In the genomic region with DNA sequence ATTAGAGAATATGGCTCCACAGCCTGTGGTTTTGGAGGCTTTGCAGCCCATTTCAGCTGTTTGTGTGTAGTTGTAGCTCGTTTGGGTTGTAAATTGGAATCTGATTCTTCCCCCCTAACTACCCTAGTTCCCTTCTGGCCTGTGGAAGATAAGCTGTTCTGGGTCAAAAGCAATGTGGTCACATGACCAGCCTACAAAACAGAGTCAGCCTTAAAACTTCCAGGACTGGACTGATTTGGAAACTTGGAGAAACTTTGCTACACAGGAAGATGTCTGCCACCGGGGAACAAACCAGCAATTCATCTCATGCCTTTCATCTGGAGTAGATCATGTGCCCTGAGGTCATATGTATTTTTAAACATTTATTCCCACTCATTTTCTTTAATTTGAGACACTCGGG, we compare ENCODE assay signal across 14 cellular contexts.
DNase-seq lines count a peak whose midpoint lies in the region; ATAC-seq and TF ChIP-seq lines count a peak whose summit lies in the region.
"Had no signal": no experiment of that assay in that cellular context is flagged by ENCODE, and none has a peak within 500 bp of the region (broad histone marks: within the 10 kb centered on the region; RNA-seq: fewer than 3 reads in every experiment).

No MANE protein-coding gene starts in this region.

- no peak overlapping the region for H3K9ac ChIP-seq in SK-N-SH

- no peaks in the 10 kb centered on the region for H3K9me2 ChIP-seq in SK-N-SH

- no peaks in the 10 kb centered on the region for H3F3A ChIP-seq in SK-N-SH (replicated peaks; ENCODE audit: insufficient read depth)

- ATAC-seq in SK-N-SH treated with all-trans-retinoic acid at 6 μM for 48 hours: no peak
- no peak for ATAC-seq in GM19395 (IDR thresholded peaks at IDR 0.05; ENCODE audit: unreplicated experiment)
- ATAC-seq: T-helper 17 cell had no signal

- H3K27ac ChIP-seq in SK-N-SH (ENCODE audit: low read depth in 2 of 2, low read length in 1 of 2) (no peak overlapping the region), uterus (peak overlapping the region; percentile 44 to 56)
- H3K27ac ChIP-seq: dorsolateral prefrontal cortex had no signal

- H3K4me3 ChIP-seq in SK-N-SH (ENCODE audit: low read depth in 2 of 2, low read length in 1 of 2) (no peak overlapping the region), fibroblast of villous mesenchyme (ENCODE audit: low read depth, low read length) (no peak overlapping the region), uterus (no peak overlapping the region)
- H3K4me3 ChIP-seq: dorsolateral prefrontal cortex had no signal

- H3K36me3 ChIP-seq in SK-N-SH (replicated peaks in 1 of 2; ENCODE audit: control insufficient read depth in 1 of 2, insufficient read depth in 2 of 2, low read length in 1 of 2) (no peaks in the 10 kb centered on the region), uterus (no peaks in the 10 kb centered on the region)

- H4K20me1 ChIP-seq in SK-N-SH (ENCODE audit: insufficient read depth): no peaks in the 10 kb centered on the region

- TF ChIP-seq RAD21 in SK-N-SH (IDR thresholded peaks at IDR 0.05; ENCODE audit: low read length): no peak

- no peak overlapping the region for H3K4me2 ChIP-seq in SK-N-SH

- H2AFZ ChIP-seq in SK-N-SH (ENCODE audit: low read depth): no peak overlapping the region

- CTCF ChIA-PET in SK-N-SH (lab: Yijun Ruan, JAX): interaction anchor here (0.8 to 1.5 kb wide), 3 partner anchors 10 to 82 kb away, joined by 3 to 4 read pairs (median 4); no protein-coding TSS in a partner anchor

- TF ChIP-seq CTCF in SK-N-SH (IDR thresholded peaks at IDR 0.05) (no peak), fibroblast of villous mesenchyme (IDR thresholded peaks at IDR 0.05; ENCODE audit: insufficient read depth, low read depth, low read length) (no peak), uterus (IDR thresholded peaks at IDR 0.05) (no peak)

- POLR2A ChIA-PET in SK-N-SH (lab: Yijun Ruan, JAX): no interaction called here

- H3K79me2 ChIP-seq in SK-N-SH (ENCODE audit: insufficient read depth): no peaks in the 10 kb centered on the region

- H3K27me3 ChIP-seq in SK-N-SH (ENCODE audit: insufficient read depth) (no peaks in the 10 kb centered on the region), uterus (no peaks in the 10 kb centered on the region)
- H3K27me3 ChIP-seq: dorsolateral prefrontal cortex had no signal

- H3K9me3 ChIP-seq in SK-N-SH (no peaks in the 10 kb centered on the region), uterus (no peaks in the 10 kb centered on the region)

- no peak for TF ChIP-seq EP300 in SK-N-SH (IDR thresholded peaks at IDR 0.05; ENCODE audit: borderline replicate concordance in 1 of 2, low read depth in 1 of 2, low read length in 1 of 2)

- TF ChIP-seq POLR2A in uterus (IDR thresholded peaks at IDR 0.05): no peak

- intact Hi-C loops in uterus (cut with DNase I; ENCODE audit: low total_unique reads): no loop called here

- DNase-seq in SK-N-SH (no peak), fibroblast of villous mesenchyme (ENCODE audit: low read depth) (peak; percentile 85), myocyte (ENCODE audit: low read depth) (peak; percentile 42), uterus (peak in 1 of 2 donors; percentile 34)
- DNase-seq in stimulated activated CD4-positive, alpha-beta T cell treated with anti-CD3 and anti-CD28 coated beads, Interleukin-15, amount 100 ng/mL, for 24 hours: no peak
- no peak for DNase-seq in activated CD4-positive, alpha-beta T cell treated with anti-CD3 and anti-CD28 coated beads for 1 hour
- DNase-seq: 8988T; dorsolateral prefrontal cortex; IMR-90; naive B cell; stimulated activated CD4-positive, alpha-beta T cell treated with anti-CD3 and anti-CD28 coated beads, Interleukin-2, amount 100 ng/mL, for 24 hours; T-helper 17 cell had no signal

- 44% methylated on average over 3 of the region's 3 CpGs for WGBS in SK-N-SH (ENCODE audit: low lambda C conversion rate)

- H3K4me1 ChIP-seq in SK-N-SH (ENCODE audit: control insufficient read depth in 1 of 2, insufficient read depth in 2 of 2, low read depth in 1 of 2, low read length in 1 of 2) (peaks cover 0 to 6% of the 10 kb centered on the region in 2 experiments; a peak in 3 of 4 replicates), uterus (peaks cover 0 to 17% of the 10 kb centered on the region in 2 donors)

TF ChIP-seq in SK-N-SH treated with all-trans-retinoic acid at 6 μM for 48 hours, 23 proteins besides CTCF, POLR2A, EP300 and RAD21:
- TF ChIP-seq TCF4 (CRISPR knock-in tag; IDR thresholded peaks at IDR 0.05; ENCODE audit: borderline replicate concordance) (no peak), ISL1 (CRISPR knock-in tag; IDR thresholded peaks at IDR 0.05) (0 out of 2 replicates have a peak, but pooled peaks have one; percentile 9)
TF ChIP-seq in SK-N-SH treated with all-trans-retinoic acid at 6 μM for 48 hours: peak in this region for 1.

TF ChIP-seq in SK-N-SH, 30 proteins besides CTCF, POLR2A, EP300 and RAD21:
- TF ChIP-seq EZH2phosphoT487 (IDR thresholded peaks at IDR 0.05; ENCODE audit: borderline replicate concordance, low read depth) (no peak), RFX5 (IDR thresholded peaks at IDR 0.05; ENCODE audit: low read length) (no peak), SIN3A (IDR thresholded peaks at IDR 0.05; ENCODE audit: borderline replicate concordance, low read depth, low read length) (no peak), YY1 (IDR thresholded peaks at IDR 0.05; ENCODE audit: low read depth) (no peak), TCF12 (IDR thresholded peaks at IDR 0.05) (no peak), USF2 (IDR thresholded peaks at IDR 0.05; ENCODE audit: borderline replicate concordance, low read depth, low read length) (no peak)

Comparison
In these comparisons a context has a peak if more than half of its experiments do, and no peak if none do; other contexts are left out.
1. DNase-seq: peak in fibroblast of villous mesenchyme (single experiment) and myocyte (single experiment); none in SK-N-SH (single experiment), stimulated activated CD4-positive, alpha-beta T cell treated with anti-CD3 and anti-CD28 coated beads, Interleukin-15, amount 100 ng/mL, for 24 hours (single experiment) and activated CD4-positive, alpha-beta T cell treated with anti-CD3 and anti-CD28 coated beads for 1 hour (single experiment).
2. H3K27ac ChIP-seq: peak in uterus (2 of 2); none in SK-N-SH (0 of 2).